In genomic region chr9:135796784-135797462, GRCh38 we compare ENCODE assay signal across 12 cellular contexts.
DNase-seq lines count a peak whose midpoint lies in the region; ATAC-seq and TF ChIP-seq lines count a peak whose summit lies in the region.
"Had no signal": no experiment of that assay in that cellular context is flagged by ENCODE, and none has a peak within 500 bp of the region (broad histone marks: within the 10 kb centered on the region; RNA-seq: fewer than 3 reads in every experiment).

No MANE protein-coding gene starts in this region.

- H3K27ac ChIP-seq in SK-N-SH (ENCODE audit: low read depth in 2 of 2, low read length in 1 of 2) (no peak overlapping the region), RWPE2 (ENCODE audit: poor library complexity, severe bottlenecking) (no peak overlapping the region), psoas muscle (no peak overlapping the region), trophoblast cell (ENCODE audit: low read depth, low read length) (no peak overlapping the region)
- H3K27ac ChIP-seq: SJSA1 had no signal

- H2BK5ac ChIP-seq in trophoblast cell (ENCODE audit: low read depth, low read length, poor library complexity) = no peak overlapping the region

- H3K4me2 ChIP-seq in SK-N-SH = no peak overlapping the region
- no peak overlapping the region for H3K4me2 ChIP-seq in trophoblast cell (ENCODE audit: low read length)

- no peak overlapping the region for H3K14ac ChIP-seq in trophoblast cell (ENCODE audit: low read length)

- H3F3A ChIP-seq in SK-N-SH (replicated peaks; ENCODE audit: insufficient read depth) = no peaks in the 10 kb centered on the region

- no peaks in the 10 kb centered on the region for H3K9me2 ChIP-seq in SK-N-SH

- ATAC-seq in SK-N-SH treated with all-trans-retinoic acid at 6 μM for 48 hours (no peak; the same call in 2 of the 3 replicates), RWPE2 (ENCODE audit: low read depth) (peak; percentile 34; the same call in 1 of the 3 replicates), psoas muscle (peak in 3 of 4 donors; percentile 28 to 55 (median 44))

- H3K27me3 ChIP-seq in SK-N-SH (ENCODE audit: insufficient read depth) = no peaks in the 10 kb centered on the region; the same call in 1 of the 2 replicates
- H3K27me3 ChIP-seq in RWPE2 (ENCODE audit: insufficient read depth, poor library complexity, severe bottlenecking) = no peaks in the 10 kb centered on the region
- H3K27me3 ChIP-seq in psoas muscle (ENCODE audit: insufficient read depth in 3 of 3, low read length in 2 of 3) = peaks cover 0 to 19% (median 1%) of the 10 kb centered on the region in 3 donors
- H3K27me3 ChIP-seq in trophoblast cell (ENCODE audit: insufficient read depth, low read length) = no peaks in the 10 kb centered on the region
- H3K27me3 ChIP-seq: BE2C had no signal

- H3K79me1 ChIP-seq in trophoblast cell (ENCODE audit: low read length) = no peaks in the 10 kb centered on the region

- no peak overlapping the region for H2BK120ac ChIP-seq in trophoblast cell (ENCODE audit: insufficient read depth, low read length, poor library complexity)

- CTCF ChIA-PET in SK-N-SH (lab: Yijun Ruan, JAX) = interaction anchor here (0.6 to 3.1 kb wide), 24 partner anchors 9 to 1558 kb away, joined by 3 to 23 read pairs (median 3); no protein-coding TSS in a partner anchor

- TF ChIP-seq EP300 in SK-N-SH (IDR thresholded peaks at IDR 0.05; ENCODE audit: borderline replicate concordance in 1 of 2, low read depth in 1 of 2, low read length in 1 of 2) = no peak

- no peak overlapping the region for H4K91ac ChIP-seq in trophoblast cell (ENCODE audit: low read depth, low read length)

- no peak overlapping the region for H2BK12ac ChIP-seq in trophoblast cell (ENCODE audit: low read length)

- H3K23ac ChIP-seq in trophoblast cell (ENCODE audit: low read length) = no peak overlapping the region

- WGBS in SK-N-SH (ENCODE audit: low lambda C conversion rate) = 36% methylated on average over 18 of the region's 22 CpGs
- WGBS in psoas muscle, 3 donors = 17 to 39% (median 31%) methylated on average over 18 to 22 of the region's 22 CpGs
- no CpG with 5 or more reads among the region's 22 CpGs for WGBS in trophoblast cell (ENCODE audit: extremely low coverage, insufficient coverage, insufficient read length)

- H4K20me1 ChIP-seq in SK-N-SH (ENCODE audit: insufficient read depth) = no peaks in the 10 kb centered on the region

- H3K4me3 ChIP-seq in SK-N-SH (ENCODE audit: low read depth in 2 of 2, low read length in 1 of 2) (no peak overlapping the region), RWPE2 (ENCODE audit: severe bottlenecking) (no peak overlapping the region), psoas muscle (no peak overlapping the region), trophoblast cell (ENCODE audit: low read depth, low read length) (no peak overlapping the region)
- H3K4me3 ChIP-seq: SJSA1 had no signal

- H3K4ac ChIP-seq in trophoblast cell (ENCODE audit: low read depth, low read length) = no peak overlapping the region

- H3K9ac ChIP-seq in SK-N-SH (no peak overlapping the region), trophoblast cell (ENCODE audit: low read length) (no peak overlapping the region)

- H3K9me3 ChIP-seq in SK-N-SH = no peaks in the 10 kb centered on the region
- no peaks in the 10 kb centered on the region for H3K9me3 ChIP-seq in RWPE2 (ENCODE audit: severe bottlenecking)
- H3K9me3 ChIP-seq in psoas muscle = no peaks in the 10 kb centered on the region
- H3K9me3 ChIP-seq in trophoblast cell (ENCODE audit: insufficient read depth, low read depth, low read length) = peaks cover 7% of the 10 kb centered on the region
- H3K9me3 ChIP-seq: BE2C, SJSA1 had no signal

- H2AFZ ChIP-seq in SK-N-SH (ENCODE audit: low read depth) (no peak overlapping the region), trophoblast cell (ENCODE audit: insufficient read depth, low read length, poor library complexity) (no peak overlapping the region)

- no peak overlapping the region for H3K18ac ChIP-seq in trophoblast cell (ENCODE audit: low read length)

- H2AK5ac ChIP-seq in trophoblast cell (ENCODE audit: low read length) = no peak overlapping the region

- H3K79me2 ChIP-seq in SK-N-SH (ENCODE audit: insufficient read depth) = no peaks in the 10 kb centered on the region
- no peaks in the 10 kb centered on the region for H3K79me2 ChIP-seq in trophoblast cell (ENCODE audit: control insufficient read depth, insufficient read depth, low read length, poor library complexity)

- no peak overlapping the region for H4K12ac ChIP-seq in trophoblast cell (ENCODE audit: low read depth, low read length)

- no peak for TF ChIP-seq RAD21 in SK-N-SH (IDR thresholded peaks at IDR 0.05; ENCODE audit: low read length)

- no peaks in the 10 kb centered on the region for H3K36me3 ChIP-seq in SK-N-SH (replicated peaks in 1 of 2; ENCODE audit: control insufficient read depth in 1 of 2, insufficient read depth in 2 of 2, low read length in 1 of 2)
- H3K36me3 ChIP-seq in RWPE2 (ENCODE audit: low read depth) = no peaks in the 10 kb centered on the region
- no peaks in the 10 kb centered on the region for H3K36me3 ChIP-seq in psoas muscle (ENCODE audit: insufficient read depth in 1 of 2, low read depth in 1 of 2)
- no peaks in the 10 kb centered on the region for H3K36me3 ChIP-seq in trophoblast cell (ENCODE audit: control insufficient read depth in 1 of 2, insufficient read depth in 2 of 2, low read length in 2 of 2)
- H3K36me3 ChIP-seq: BE2C, SJSA1 had no signal

- H3K4me1 ChIP-seq in SK-N-SH (ENCODE audit: control insufficient read depth in 1 of 2, insufficient read depth in 2 of 2, low read depth in 1 of 2, low read length in 1 of 2) (peaks cover 0 to 6% of the 10 kb centered on the region in 2 experiments; a peak in 1 of 4 replicates), RWPE2 (ENCODE audit: insufficient read depth, poor library complexity, severe bottlenecking) (no peaks in the 10 kb centered on the region), psoas muscle (peaks cover 11% of the 10 kb centered on the region), trophoblast cell (ENCODE audit: control insufficient read depth in 1 of 2, insufficient read depth in 2 of 2, low read length in 2 of 2) (no peaks in the 10 kb centered on the region)
- H3K4me1 ChIP-seq: SJSA1 had no signal

- intact Hi-C loops in psoas muscle (cut with DNase I) = loop anchor here in 1 of 2 donors (10.0 kb wide), 1 partner anchor 328 kb away; no protein-coding TSS in a partner anchor

- TF ChIP-seq CTCF in SK-N-SH (IDR thresholded peaks at IDR 0.05) (no peak), RWPE2 (IDR thresholded peaks at IDR 0.05; ENCODE audit: poor library complexity, severe bottlenecking) (no peak), psoas muscle (IDR thresholded peaks at IDR 0.05) (no peak)

- DNase-seq in SK-N-SH (peak; percentile 55), DMS79 (lab: John Stamatoyannopoulos, UW) (peak; percentile 32), RWPE2 (ENCODE audit: low spot score) (no peak), psoas muscle (peak in 1 of 2 donors; percentile 13), trophoblast cell (no peak), HPDE6-E6E7 (ENCODE audit: extremely low spot score) (no peak)
- DNase-seq: CD4-positive, alpha-beta memory T cell; NCI-H446 treated with DMSO at 0.1 percent for 48 hours; RPMI8226 had no signal

- H4K8ac ChIP-seq in trophoblast cell (ENCODE audit: low read depth, low read length) = no peak overlapping the region

- POLR2A ChIA-PET in SK-N-SH (lab: Yijun Ruan, JAX) = no interaction called here

TF ChIP-seq in SK-N-SH, 30 proteins besides CTCF, POLR2A, EP300 and RAD21 (continues in another document):
- TF ChIP-seq ELF1 (IDR thresholded peaks at IDR 0.05) = no peak
- TF ChIP-seq JUND (IDR thresholded peaks at IDR 0.05) = no peak
- no peak for TF ChIP-seq SIN3A (IDR thresholded peaks at IDR 0.05; ENCODE audit: borderline replicate concordance, low read depth, low read length)
- TF ChIP-seq NRF1 (IDR thresholded peaks at IDR 0.05; ENCODE audit: low read depth, low read length) = no peak
- no peak for TF ChIP-seq USF1 (IDR thresholded peaks at IDR 0.05; ENCODE audit: borderline replicate concordance, low read depth)
- TF ChIP-seq MEF2A (IDR thresholded peaks at IDR 0.05; ENCODE audit: borderline replicate concordance, low read depth) = no peak

TF ChIP-seq in SK-N-SH treated with all-trans-retinoic acid at 6 μM for 48 hours, 23 proteins besides CTCF, POLR2A, EP300 and RAD21:
- no peak for TF ChIP-seq ZFP3 (CRISPR knock-in tag; IDR thresholded peaks at IDR 0.05)
- TF ChIP-seq OSR1 (CRISPR knock-in tag; IDR thresholded peaks at IDR 0.05) = no peak
- no peak for TF ChIP-seq ARNTL (CRISPR knock-in tag; IDR thresholded peaks at IDR 0.05; ENCODE audit: borderline replicate concordance, low read depth)
- no peak for TF ChIP-seq SNAI2 (CRISPR knock-in tag; IDR thresholded peaks at IDR 0.05)
- TF ChIP-seq ZNF8 (CRISPR knock-in tag; IDR thresholded peaks at IDR 0.05) = no peak
- TF ChIP-seq ISL1 (CRISPR knock-in tag; IDR thresholded peaks at IDR 0.05) = no peak
TF ChIP-seq in SK-N-SH treated with all-trans-retinoic acid at 6 μM for 48 hours: peak in this region for 0.

Comparison
In these comparisons a context has a peak if more than half of its experiments do, and no peak if none do; other contexts are left out.
1. DNase-seq: peak in SK-N-SH (single experiment) and DMS79 (single experiment); none in RWPE2 (single experiment), trophoblast cell (0 of 2) and HPDE6-E6E7 (single experiment).